ENCODE assay signal across 16 cellular contexts in genomic region chr1:10670190-10670589, GRCh38.
A peak's percentile ranks its signal among the peaks of the same experiment; 100 is the strongest.
DNase-seq lines count a peak whose midpoint lies in the region; ATAC-seq, FAIRE-seq and TF ChIP-seq lines count a peak whose summit lies in the region.
"Had no signal": no experiment of that assay in that cellular context is flagged by ENCODE, and none has a peak within 500 bp of the region (broad histone marks: within the 10 kb centered on the region; RNA-seq: fewer than 3 reads in every experiment).

No MANE protein-coding gene starts in this region.

- no TSS peak for BruUV-seq in MCF 10A (replicated peaks; lab: Mats Ljungman, UMichigan)

- intact Hi-C loops in breast epithelium (cut with DNase I; ENCODE audit: low total_unique reads) = loop anchor here (10.0 kb wide), 1 partner anchor 195 kb away; no protein-coding TSS in a partner anchor
- intact Hi-C loops in MCF 10A (cut with micrococcal nuclease) = no loop called here
- intact Hi-C loops in pancreas (cut with DNase I) = no loop called here

- no peak overlapping the region for H3K27ac Mint-ChIP-seq in MCF 10A (ENCODE audit: low read depth, unreplicated experiment)
- peak overlapping the region; percentile 21 for H3K27ac Mint-ChIP-seq in endodermal cell
- H3K27ac Mint-ChIP-seq in nephron = peak overlapping the region; percentile 70 to 89 (median 71)

- H3K4me3 ChIP-seq in breast epithelium = no peak overlapping the region
- H3K4me3 ChIP-seq in endodermal cell (ENCODE audit: low read length) = no peak overlapping the region
- H3K4me3 ChIP-seq in stomach smooth muscle (ENCODE audit: low read length in 2 of 2) = peak overlapping the region in 1 of 2 donors; percentile 15
- H3K4me3 ChIP-seq in pancreas = no peak overlapping the region

- no peaks in the 10 kb centered on the region for H3K9me3 Mint-ChIP-seq in MCF 10A (ENCODE audit: unreplicated experiment)
- H3K9me3 Mint-ChIP-seq in endodermal cell = no peaks in the 10 kb centered on the region
- H3K9me3 Mint-ChIP-seq in nephron = no peaks in the 10 kb centered on the region

- H3K27me3 Mint-ChIP-seq in MCF 10A (ENCODE audit: insufficient read depth, unreplicated experiment) (no peaks in the 10 kb centered on the region), endodermal cell (ENCODE audit: insufficient read depth) (no peaks in the 10 kb centered on the region), nephron (ENCODE audit: low read depth) (peaks cover 43% of the 10 kb centered on the region)

- no peak for TF ChIP-seq POLR2A in breast epithelium (IDR thresholded peaks at IDR 0.05)

- H3K36me3 Mint-ChIP-seq in MCF 10A (ENCODE audit: insufficient read depth, unreplicated experiment) (peaks cover 13% of the 10 kb centered on the region), endodermal cell (ENCODE audit: low read depth) (no peaks in the 10 kb centered on the region), nephron (ENCODE audit: low read depth) (no peaks in the 10 kb centered on the region)

- no peak for FAIRE-seq in pancreas (lab: Jason Lieb, UNC)

- peaks cover 0 to under 1% of the 10 kb centered on the region in 2 donors for H3K27me3 ChIP-seq in breast epithelium
- H3K27me3 ChIP-seq in endodermal cell (ENCODE audit: control insufficient read depth, insufficient read depth, low read length, poor library complexity, severe bottlenecking) = no peaks in the 10 kb centered on the region
- no peaks in the 10 kb centered on the region for H3K27me3 ChIP-seq in stomach smooth muscle (ENCODE audit: control insufficient read depth in 1 of 2, insufficient read depth in 2 of 2, low read length in 2 of 2)
- no peaks in the 10 kb centered on the region for H3K27me3 ChIP-seq in pancreas

- no peak overlapping the region for H3K4me3 Mint-ChIP-seq in MCF 10A (ENCODE audit: unreplicated experiment)
- H3K4me3 Mint-ChIP-seq in endodermal cell = no peak overlapping the region
- H3K4me3 Mint-ChIP-seq in nephron = peak overlapping the region; percentile 23 to 38 (median 38)

- WGBS in endodermal cell (ENCODE audit: insufficient coverage in 1 of 2, insufficient read length in 1 of 2), 2 experiments = 91 to 95% methylated on average over 7 to 10 of the region's 10 CpGs
- WGBS in pancreas, 2 donors = 88 to 90% methylated on average over 10 of the region's 10 CpGs

- no peak overlapping the region for H3K9ac ChIP-seq in endodermal cell (ENCODE audit: extremely low read depth, low read length, poor library complexity, severe bottlenecking)
- peak overlapping the region; percentile 17 to 47 for H3K9ac ChIP-seq in stomach smooth muscle (ENCODE audit: low read length in 2 of 2)

- ATAC-seq in HG03139 (IDR thresholded peaks at IDR 0.05; ENCODE audit: unreplicated experiment) = no peak
- ATAC-seq in GM18861 (IDR thresholded peaks at IDR 0.05; ENCODE audit: unreplicated experiment) = no peak
- no peak for ATAC-seq in pancreas
- ATAC-seq: PC-3 had no signal

- peaks cover 0 to 17% of the 10 kb centered on the region in 2 donors for H3K4me1 ChIP-seq in breast epithelium
- H3K4me1 ChIP-seq in endodermal cell (ENCODE audit: control insufficient read depth, insufficient read depth, low read length) = no peaks in the 10 kb centered on the region
- peaks cover 91% of the 10 kb centered on the region for H3K4me1 ChIP-seq in stomach smooth muscle (ENCODE audit: control insufficient read depth, insufficient read depth, low read length)
- H3K4me1 ChIP-seq in pancreas = peaks cover 0 to 6% (median 5%) of the 10 kb centered on the region in 3 donors

- DNase-seq in breast epithelium (ENCODE audit: low spot score in 2 of 2) (no peak), MCF 10A (ENCODE audit: unreplicated experiment) (no peak), endodermal cell (no peak), pancreas (no peak)
- DNase-seq: DMS 273 treated with DMSO at 0.1 percent for 48 hours; KG1; NCI-H1092; NCI-H345; NCI-H69; NK-92 treated with Interleukin-12 subunit alpha and Interleukin-12 subunit beta, amount 100 ng/mL, for 24 hours; PC-3 had no signal

- peak overlapping the region; percentile 32 to 80 for H3K27ac ChIP-seq in breast epithelium
- no peak overlapping the region for H3K27ac ChIP-seq in endodermal cell (ENCODE audit: low read depth, low read length)
- H3K27ac ChIP-seq in stomach smooth muscle (ENCODE audit: low read length) = peak overlapping the region; percentile 97
- no peak overlapping the region for H3K27ac ChIP-seq in pancreas
- H3K27ac ChIP-seq: 22Rv1 had no signal

- CTCF ChIA-PET in MCF 10A (lab: Yijun Ruan, JAX) = no interaction called here

- no peaks in the 10 kb centered on the region for H3K4me1 Mint-ChIP-seq in MCF 10A (ENCODE audit: insufficient read depth, unreplicated experiment)
- no peaks in the 10 kb centered on the region for H3K4me1 Mint-ChIP-seq in endodermal cell
- peaks cover 66% of the 10 kb centered on the region for H3K4me1 Mint-ChIP-seq in nephron

- no peaks in the 10 kb centered on the region for H3K36me3 ChIP-seq in breast epithelium
- H3K36me3 ChIP-seq in endodermal cell (ENCODE audit: control insufficient read depth, insufficient read depth, low read length) = no peaks in the 10 kb centered on the region
- H3K36me3 ChIP-seq in stomach smooth muscle (ENCODE audit: control insufficient read depth in 2 of 2, insufficient read depth in 2 of 2, low read length in 2 of 2) = no peaks in the 10 kb centered on the region
- H3K36me3 ChIP-seq in pancreas = no peaks in the 10 kb centered on the region

- H3K9me3 ChIP-seq in breast epithelium = no peaks in the 10 kb centered on the region
- no peaks in the 10 kb centered on the region for H3K9me3 ChIP-seq in endodermal cell (ENCODE audit: control insufficient read depth, low read length)
- no peaks in the 10 kb centered on the region for H3K9me3 ChIP-seq in stomach smooth muscle (ENCODE audit: control insufficient read depth in 2 of 2, low read length in 2 of 2)
- no peaks in the 10 kb centered on the region for H3K9me3 ChIP-seq in pancreas

- TF ChIP-seq CTCF in breast epithelium (IDR thresholded peaks at IDR 0.05) (no peak), MCF 10A (IDR thresholded peaks at IDR 0.05; ENCODE audit: unreplicated experiment) (no peak), endodermal cell (conservative IDR thresholded peaks at IDR 0.05) (no peak), nephron (IDR thresholded peaks at IDR 0.05; ENCODE audit: unreplicated experiment in 3 of 3) (no peak), pancreas (IDR thresholded peaks at IDR 0.05) (no peak)

- POLR2A ChIA-PET in MCF 10A (lab: Yijun Ruan, JAX) = no interaction called here

Comparison
In these comparisons a context has a peak if more than half of its experiments do, and no peak if none do; other contexts are left out.
1. H3K27ac ChIP-seq: peak in breast epithelium (2 of 2) and stomach smooth muscle (single experiment); none in endodermal cell (single experiment) and pancreas (0 of 4).
2. H3K4me3 Mint-ChIP-seq: peak in nephron (3 of 3); none in MCF 10A (single experiment) and endodermal cell (single experiment).